ENCODE assay signal across 8 cellular contexts in the genomic region with DNA sequence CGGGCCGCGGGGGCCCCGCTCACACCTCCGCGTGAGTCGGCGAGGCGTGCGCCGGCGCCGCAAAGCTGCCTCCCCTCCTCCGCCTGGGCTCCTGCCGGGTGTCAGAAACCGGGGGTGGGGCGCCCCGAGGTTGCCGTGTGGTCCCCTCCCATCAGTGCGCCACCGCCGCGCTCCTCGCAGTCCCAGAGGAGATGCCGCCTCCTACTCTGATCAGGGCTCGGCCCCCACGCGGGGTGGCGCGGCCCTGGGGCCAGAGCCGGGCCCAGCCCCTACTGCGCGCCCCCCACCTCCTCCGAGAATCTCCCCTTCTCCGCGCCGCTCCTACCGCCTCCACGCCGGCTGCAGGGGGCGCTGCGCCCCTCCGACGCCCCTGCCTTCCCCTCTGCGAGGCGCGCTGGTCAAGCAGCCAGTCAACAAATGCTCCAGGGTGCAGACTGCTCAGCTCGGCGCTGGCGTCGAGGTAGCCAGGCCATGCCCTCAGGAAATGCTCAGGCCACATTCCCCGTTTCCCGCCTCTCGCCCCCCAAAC. TPM values are rescaled to one million over a fixed set of nuclear protein-coding genes. Genes with fewer than 3 reads are reported as not detected.
DNase-seq lines count a peak whose midpoint lies in the region; ATAC-seq and TF ChIP-seq lines count a peak whose summit lies in the region.

No MANE protein-coding gene starts in this region.

- no peak overlapping the region for H3K27ac Mint-ChIP-seq in natural killer cell treated with Interleukin-12 subunit alpha and Interleukin-12 subunit beta and Interleukin-15 and Interleukin-18, amount 100 ng/mL, for 72 hours

- intact Hi-C loops in lower leg skin (cut with DNase I; ENCODE audit: low total_unique reads) (loop anchor here (10.0 kb wide), 1 partner anchor 74 kb away; no protein-coding TSS in a partner anchor), aorta (cut with DNase I) (no loop called here)

- H3K9me3 Mint-ChIP-seq in natural killer cell treated with Interleukin-12 subunit alpha and Interleukin-12 subunit beta and Interleukin-15 and Interleukin-18, amount 100 ng/mL, for 72 hours = no peaks in the 10 kb centered on the region

- H3K9me3 ChIP-seq in aorta (ENCODE audit: control insufficient read depth, low read length) = no peaks in the 10 kb centered on the region

- H3K36me3 ChIP-seq in aorta (ENCODE audit: control insufficient read depth in 1 of 2, insufficient read depth in 2 of 2, low read length in 1 of 2) = no peaks in the 10 kb centered on the region

- peak overlapping the region; percentile 60 for H3K4me3 Mint-ChIP-seq in natural killer cell treated with Interleukin-12 subunit alpha and Interleukin-12 subunit beta and Interleukin-15 and Interleukin-18, amount 100 ng/mL, for 72 hours

- peak; percentile 48 to 63 for ATAC-seq in natural killer cell treated with Interleukin-12 subunit alpha and Interleukin-12 subunit beta and Interleukin-15 and Interleukin-18, amount 100 ng/mL, for 72 hours
- ATAC-seq in aorta (ENCODE audit: low FRiP score) = no peak

- TF ChIP-seq POLR2A in lower leg skin (IDR thresholded peaks at IDR 0.05) = no peak

- no peaks in the 10 kb centered on the region for H3K4me1 ChIP-seq in aorta (ENCODE audit: control insufficient read depth in 1 of 2, insufficient read depth in 2 of 2, low read length in 2 of 2)

- peaks cover 7 to 11% of the 10 kb centered on the region in 2 donors for H3K4me1 Mint-ChIP-seq in natural killer cell treated with Interleukin-12 subunit alpha and Interleukin-12 subunit beta and Interleukin-15 and Interleukin-18, amount 100 ng/mL, for 72 hours (ENCODE audit: low read depth in 2 of 2)

- 6 to 56% methylated on average over 3 to 50 of the region's 54 CpGs for WGBS in lower leg skin, 2 donors
- 41 to 85% methylated on average over 21 to 54 of the region's 54 CpGs for WGBS in aorta, 2 donors

- no peaks in the 10 kb centered on the region for H3K36me3 Mint-ChIP-seq in natural killer cell treated with Interleukin-12 subunit alpha and Interleukin-12 subunit beta and Interleukin-15 and Interleukin-18, amount 100 ng/mL, for 72 hours

- no peaks in the 10 kb centered on the region for H3K27me3 ChIP-seq in aorta (ENCODE audit: control insufficient read depth in 1 of 2, insufficient read depth in 2 of 2, low read length in 1 of 2)

- H3K4me3 ChIP-seq in coronary artery = peak overlapping the region; percentile 77
- H3K4me3 ChIP-seq in lower leg skin (ENCODE audit: low read depth, poor library complexity, severe bottlenecking) = no peak overlapping the region
- no peak overlapping the region for H3K4me3 ChIP-seq in aorta (ENCODE audit: low read length in 2 of 2)

- TF ChIP-seq CTCF in coronary artery (IDR thresholded peaks at IDR 0.05) (no peak), lower leg skin (IDR thresholded peaks at IDR 0.05) (no peak)

- peak; percentile 39 for DNase-seq in stimulated activated CD4-positive, alpha-beta T cell treated with anti-CD3 and anti-CD28 coated beads, Interleukin-12 subunit alpha, Interleukin-12 subunit beta, amount 100 ng/mL, for 4 hours
- no peak for DNase-seq in stimulated activated CD4-positive, alpha-beta T cell treated with anti-CD3 and anti-CD28 coated beads, Interleukin-2, amount 100 ng/mL, for 48 hours
- DNase-seq in T-helper 22 cell (ENCODE audit: low read depth) (peak; percentile 29), coronary artery (ENCODE audit: low spot score) (no peak), lower leg skin (ENCODE audit: low spot score in 2 of 2) (no peak), medulla oblongata (ENCODE audit: extremely low spot score) (no peak), aorta (no peak)
- DNase-seq in natural killer cell treated with Interleukin-12 subunit alpha and Interleukin-12 subunit beta and Interleukin-15 and Interleukin-18, amount 100 ng/mL, for 72 hours (ENCODE audit: low spot score) = no peak

- H3K27me3 Mint-ChIP-seq in natural killer cell treated with Interleukin-12 subunit alpha and Interleukin-12 subunit beta and Interleukin-15 and Interleukin-18, amount 100 ng/mL, for 72 hours = peaks cover 0 to 2% of the 10 kb centered on the region in 2 donors

- peak overlapping the region in 1 of 2 donors; percentile 77 for H3K27ac ChIP-seq in coronary artery
- H3K27ac ChIP-seq in aorta (ENCODE audit: low read depth in 1 of 2, low read length in 2 of 2) = no peak overlapping the region

RNA-seq across cellular contexts. Expression of gene JAG2, which starts 0.5 kb away (rescaled TPM):
- total RNA-seq in natural killer cell treated with Interleukin-12 subunit alpha and Interleukin-12 subunit beta and Interleukin-15 and Interleukin-18, amount 100 ng/mL, for 72 hours = 1 to 10 TPM; 5.9 to 7.1 TPM
- total RNA-seq in lower leg skin (10 to 100 TPM; 50.4 to 96.1 (median 63.1) TPM), aorta (10 to 100 TPM; 15.0 to 32.1 TPM)
- 1 to 10 TPM in 1 of 2 donors, under 1 TPM in 1; 0.13 to 1.1 TPM for polyA plus RNA-seq in aorta

RNA-seq across cellular contexts. Expression of gene NUDT14, which starts 12.1 kb away (rescaled TPM):
- 10 to 100 TPM; 10.2 to 23.4 TPM for total RNA-seq in natural killer cell treated with Interleukin-12 subunit alpha and Interleukin-12 subunit beta and Interleukin-15 and Interleukin-18, amount 100 ng/mL, for 72 hours
- 10 to 100 TPM; 12.9 to 19.4 (median 15.7) TPM for total RNA-seq in lower leg skin
- total RNA-seq in aorta = 10 to 100 TPM; 13.3 to 29.9 TPM
- polyA plus RNA-seq in aorta = 10 to 100 TPM in 1 of 2 donors, 1 to 10 TPM in 1; 6.1 to 10.0 TPM

Comparison
In these comparisons a context has a peak if more than half of its experiments do, and no peak if none do; other contexts are left out.
1. DNase-seq: peak in stimulated activated CD4-positive, alpha-beta T cell treated with anti-CD3 and anti-CD28 coated beads, Interleukin-12 subunit alpha, Interleukin-12 subunit beta, amount 100 ng/mL, for 4 hours (single experiment) and T-helper 22 cell (single experiment); none in stimulated activated CD4-positive, alpha-beta T cell treated with anti-CD3 and anti-CD28 coated beads, Interleukin-2, amount 100 ng/mL, for 48 hours (0 of 2), coronary artery (single experiment), natural killer cell treated with Interleukin-12 subunit alpha and Interleukin-12 subunit beta and Interleukin-15 and Interleukin-18, amount 100 ng/mL, for 72 hours (single experiment), lower leg skin (0 of 2), medulla oblongata (single experiment) and aorta (0 of 2).